In genomic region chr13:55483626-55484158, GRCh38 we compare ENCODE assay signal across 27 cellular contexts.
"Had no signal": no experiment of that assay in that cellular context is flagged by ENCODE, and none has a peak within 500 bp of the region (broad histone marks: within the 10 kb centered on the region; RNA-seq: fewer than 3 reads in every experiment).

No MANE protein-coding gene starts in this region.

- H3K36me3 ChIP-seq: neural progenitor cell, ovary, prostate gland, right lobe of liver, sigmoid colon, stomach, tibial artery, transverse colon, upper lobe of right lung, uterus had no signal

- H3K36me3 Mint-ChIP-seq: naive B cell; naive thymus-derived CD8-positive, alpha-beta T cell; neural progenitor cell; stimulated activated effector memory CD8-positive, alpha-beta T cell treated with anti-CD3 and anti-CD28 coated beads, Interleukin-12 subunit alpha, Interleukin-12 subunit beta, amount 100 ng/mL, for 72 hours; stimulated activated naive B cell treated with anti-CD40 and anti-IgM and Interleukin-4, amounts not matched to agents 10 μg/mL and 1 μg/mL and 100 μg/mL, for 72 hours; type B pancreatic cell had no signal

- H3K79me2 ChIP-seq: parathyroid adenoma had no signal

- H3K27ac Mint-ChIP-seq: naive thymus-derived CD8-positive, alpha-beta T cell; natural killer cell treated with Interleukin-12 subunit alpha and Interleukin-12 subunit beta and Interleukin-15 and Interleukin-18, amount 100 ng/mL, for 72 hours; neural progenitor cell; stimulated activated effector memory CD8-positive, alpha-beta T cell treated with anti-CD3 and anti-CD28 coated beads, Interleukin-12 subunit alpha, Interleukin-12 subunit beta, amount 100 ng/mL, for 72 hours; stimulated activated naive B cell treated with anti-CD40 and anti-IgM and Interleukin-4, amounts not matched to agents 10 μg/mL and 1 μg/mL and 100 μg/mL, for 72 hours; stimulated activated naive CD8-positive, alpha-beta T cell treated with anti-CD3 and anti-CD28 coated beads, Interleukin-15, Interleukin-2, amounts not matched to agents 100 ng/mL and 50 ng/mL, for 24 hours; type B pancreatic cell had no signal

- H3K27me3 Mint-ChIP-seq: naive B cell; naive thymus-derived CD8-positive, alpha-beta T cell; natural killer cell treated with Interleukin-12 subunit alpha and Interleukin-12 subunit beta and Interleukin-15 and Interleukin-18, amount 100 ng/mL, for 72 hours; stimulated activated naive B cell treated with anti-CD40 and anti-IgM and Interleukin-4, amounts not matched to agents 10 μg/mL and 1 μg/mL and 100 μg/mL, for 72 hours; stimulated activated naive CD8-positive, alpha-beta T cell treated with anti-CD3 and anti-CD28 coated beads, Interleukin-15, Interleukin-2, amounts not matched to agents 100 ng/mL and 50 ng/mL, for 24 hours; type B pancreatic cell had no signal

- H3K4me1 ChIP-seq: neural progenitor cell, parathyroid adenoma, prostate gland, right lobe of liver, sigmoid colon, stomach, tibial artery, transverse colon, upper lobe of right lung, uterus had no signal

- H2AFZ ChIP-seq: neural progenitor cell, parathyroid adenoma had no signal

- H3K4me3 Mint-ChIP-seq: naive B cell; naive thymus-derived CD8-positive, alpha-beta T cell; natural killer cell treated with Interleukin-12 subunit alpha and Interleukin-12 subunit beta and Interleukin-15 and Interleukin-18, amount 100 ng/mL, for 72 hours; nephron progenitor cell; neural progenitor cell; stimulated activated effector memory CD8-positive, alpha-beta T cell treated with anti-CD3 and anti-CD28 coated beads, Interleukin-12 subunit alpha, Interleukin-12 subunit beta, amount 100 ng/mL, for 72 hours; stimulated activated naive B cell treated with anti-CD40 and anti-IgM and Interleukin-4, amounts not matched to agents 10 μg/mL and 1 μg/mL and 100 μg/mL, for 72 hours; stimulated activated naive CD8-positive, alpha-beta T cell treated with anti-CD3 and anti-CD28 coated beads, Interleukin-15, Interleukin-2, amounts not matched to agents 100 ng/mL and 50 ng/mL, for 24 hours; type B pancreatic cell had no signal

- H3K4me3 ChIP-seq: neural progenitor cell, ovary, prostate gland, right lobe of liver, sigmoid colon, stomach, tibial artery, transverse colon, upper lobe of right lung, uterus had no signal

- H3K9me3 ChIP-seq: ovary, prostate gland, right lobe of liver, sigmoid colon, tibial artery, upper lobe of right lung, uterus had no signal

- H3K27ac ChIP-seq: neural progenitor cell, ovary, parathyroid adenoma, prostate gland, right lobe of liver, sigmoid colon, stomach, tibial artery, transverse colon, upper lobe of right lung, uterus had no signal

- ATAC-seq: naive thymus-derived CD8-positive, alpha-beta T cell; natural killer cell treated with Interleukin-12 subunit alpha and Interleukin-12 subunit beta and Interleukin-15 and Interleukin-18, amount 100 ng/mL, for 72 hours; right cardiac atrium; right lobe of liver; stimulated activated effector memory CD8-positive, alpha-beta T cell treated with anti-CD3 and anti-CD28 coated beads, Interleukin-12 subunit alpha, Interleukin-12 subunit beta, amount 100 ng/mL, for 72 hours; stimulated activated naive B cell treated with anti-CD40 and anti-IgM and Interleukin-4, amounts not matched to agents 10 μg/mL and 1 μg/mL and 100 μg/mL, for 72 hours; upper lobe of right lung had no signal

- H3K9me3 Mint-ChIP-seq: neural progenitor cell, type B pancreatic cell had no signal

- H3K4me1 Mint-ChIP-seq: naive B cell; naive thymus-derived CD8-positive, alpha-beta T cell; nephron progenitor cell; neural progenitor cell; stimulated activated effector memory CD8-positive, alpha-beta T cell treated with anti-CD3 and anti-CD28 coated beads, Interleukin-12 subunit alpha, Interleukin-12 subunit beta, amount 100 ng/mL, for 72 hours; stimulated activated naive B cell treated with anti-CD40 and anti-IgM and Interleukin-4, amounts not matched to agents 10 μg/mL and 1 μg/mL and 100 μg/mL, for 72 hours had no signal

- H3K4me2 ChIP-seq: neural progenitor cell had no signal

- H3K9ac ChIP-seq: neural progenitor cell, parathyroid adenoma had no signal

- H3K27me3 ChIP-seq: neural progenitor cell, ovary, right lobe of liver, sigmoid colon, stomach, tibial artery, transverse colon, upper lobe of right lung, uterus had no signal

- DNase-seq: naive B cell; naive thymus-derived CD8-positive, alpha-beta T cell; nephron progenitor cell; occipital lobe; ovary; right cardiac atrium; right lobe of liver; sigmoid colon; small intestine; stimulated activated CD4-positive, alpha-beta T cell treated with anti-CD3 and anti-CD28 coated beads, Interleukin-15, amount 100 ng/mL, for 24 hours; stimulated activated CD4-positive, alpha-beta T cell treated with anti-CD3 and anti-CD28 coated beads, Interleukin-2, amount 100 ng/mL, for 24 hours; stimulated activated CD4-positive, alpha-beta T cell treated with anti-CD3 and anti-CD28 coated beads, Interleukin-2, amount 100 ng/mL, for 48 hours; stimulated activated CD4-positive, alpha-beta T cell treated with anti-CD3 and anti-CD28 coated beads, Interleukin-4, amount 100 ng/mL, for 24 hours; stimulated activated naive B cell treated with anti-CD40 and anti-IgM and Interleukin-4, amounts not matched to agents 10 μg/mL and 1 μg/mL and 100 μg/mL, for 72 hours; stimulated activated naive CD4-positive, alpha-beta T cell treated with Interleukin-2 at 50 U/mL for 16 hours; stomach; tibial artery; transverse colon; upper lobe of right lung; uterus had no signal
